Comparison of ENCODE assay signal across 23 cellular contexts in genomic region chr4:120290553-120290952, GRCh38.
"Had no signal": no experiment of that assay in that cellular context is flagged by ENCODE, and none has a peak within 500 bp of the region (broad histone marks: within the 10 kb centered on the region; RNA-seq: fewer than 3 reads in every experiment).

No MANE protein-coding gene starts in this region.

- H3K9me3 Mint-ChIP-seq: dendritic cell treated with granulocyte-macrophage colony-stimulating factor and Interleukin-4, amounts not matched to agents 40 ng/mL and 50 ng/mL, for 4 days; effector memory CD8-positive, alpha-beta T cell; endodermal cell; mesothelial cell of epicardium had no signal

- H3K4me3 ChIP-seq: colonic mucosa, esophagus muscularis mucosa, gastrocnemius medialis, heart right ventricle, left lung, lower lobe of right lung, mucosa of descending colon had no signal

- DNase-seq: colonic mucosa; cortex of kidney; effector CD8-positive, alpha-beta T cell; effector memory CD8-positive, alpha-beta T cell; endodermal cell; foreskin keratinocyte; gastrocnemius medialis; glutamatergic neuron; head of caudate nucleus; heart right ventricle; hippocampal formation; left cardiac atrium; left lung; left ventricle myocardium superior; lower lobe of right lung; mesenchymal stem cell; mucosa of descending colon had no signal

- H3K27me3 Mint-ChIP-seq: dendritic cell treated with granulocyte-macrophage colony-stimulating factor and Interleukin-4, amounts not matched to agents 40 ng/mL and 50 ng/mL, for 4 days; effector memory CD8-positive, alpha-beta T cell had no signal

- H3K27me3 ChIP-seq: colonic mucosa, esophagus muscularis mucosa, foreskin keratinocyte, gastrocnemius medialis, heart right ventricle, left lung had no signal

- H3K36me3 ChIP-seq: colonic mucosa, esophagus muscularis mucosa, gastrocnemius medialis, heart right ventricle, left lung, lower lobe of right lung had no signal

- H3K9me3 ChIP-seq: colonic mucosa, esophagus muscularis mucosa, gastrocnemius medialis, heart right ventricle, left lung, lower lobe of right lung, mucosa of descending colon had no signal

- H3K4me3 Mint-ChIP-seq: dendritic cell treated with granulocyte-macrophage colony-stimulating factor and Interleukin-4, amounts not matched to agents 40 ng/mL and 50 ng/mL, for 4 days; effector memory CD8-positive, alpha-beta T cell; endodermal cell; mesothelial cell of epicardium had no signal

- ATAC-seq: effector memory CD8-positive, alpha-beta T cell; foreskin keratinocyte; gastrocnemius medialis; heart right ventricle; left cardiac atrium; left lung; left ventricle myocardium superior; lower lobe of right lung; mucosa of descending colon had no signal

- H3K27ac Mint-ChIP-seq: dendritic cell treated with granulocyte-macrophage colony-stimulating factor and Interleukin-4, amounts not matched to agents 40 ng/mL and 50 ng/mL, for 4 days; effector memory CD8-positive, alpha-beta T cell; endodermal cell; mesothelial cell of epicardium had no signal

- H3K4me1 Mint-ChIP-seq: mesothelial cell of epicardium had no signal

- FAIRE-seq: endothelial cell of umbilical vein, islet of Langerhans, keratinocyte had no signal

- H3K27ac ChIP-seq: colonic mucosa, esophagus muscularis mucosa, foreskin keratinocyte, gastrocnemius medialis, heart right ventricle, left lung, lower lobe of right lung had no signal

- H3K36me3 Mint-ChIP-seq: mesothelial cell of epicardium had no signal

- H3K4me1 ChIP-seq: colonic mucosa, esophagus muscularis mucosa, foreskin keratinocyte, gastrocnemius medialis, heart right ventricle, left lung, lower lobe of right lung had no signal
